ENCODE assay signal across 8 cellular contexts in genomic region chr3:151468284-151468917, GRCh38. TPM values are rescaled to one million over a fixed set of nuclear protein-coding genes. Genes with fewer than 3 reads are reported as not detected.
DNase-seq lines count a peak whose midpoint lies in the region; ATAC-seq, FAIRE-seq and TF ChIP-seq lines count a peak whose summit lies in the region.

No MANE protein-coding gene starts in this region.

- TF ChIP-seq EP300 in GM12878 (IDR thresholded peaks at IDR 0.05; ENCODE audit: borderline replicate concordance in 1 of 2, control insufficient read depth in 1 of 2, low read depth in 2 of 2, low read length in 2 of 2): no peak

- TF ChIP-seq POLR2A in Peyer's patch (IDR thresholded peaks at IDR 0.05) (no peak), GM12878 (IDR thresholded peaks at IDR 0.05; ENCODE audit: low read depth, low read length) (no peak)

- WGBS in GM12878 (ENCODE audit: insufficient coverage, insufficient replicate concordance, low lambda C conversion rate, missing lambda C conversion rate): 7% methylated on average over 9 of the region's 9 CpGs

- in situ Hi-C loops in GM12878 (cut with MboI): no loop called here

- no peak overlapping the region for H3K4me3 ChIP-seq in DND-41 (ENCODE audit: low read depth in 1 of 2, low read length in 2 of 2)
- H3K4me3 ChIP-seq in Peyer's patch: no peak overlapping the region
- no peak overlapping the region for H3K4me3 ChIP-seq in GM12878

- FAIRE-seq in GM12878 (lab: Jason Lieb, UNC): no peak

- no peak overlapping the region for H3K27ac ChIP-seq in DND-41 (ENCODE audit: low read length)
- no peak overlapping the region for H3K27ac ChIP-seq in Peyer's patch
- H3K27ac ChIP-seq in GM12878 (ENCODE audit: control insufficient read depth, insufficient read depth): no peak overlapping the region

- intact Hi-C loops in GM12878 (cut with micrococcal nuclease; ENCODE audit: unreplicated experiment): loop anchor here (1.0 to 10.0 kb wide), 3 partner anchors 186 to 450 kb away; no protein-coding TSS in a partner anchor

- SMC1A ChIA-PET in GM12878 (lab: Charles Lee; ENCODE audit: uncharacterized antibody, unreplicated experiment): interaction anchor here (0.7 to 2.3 kb wide), 16 partner anchors 8 to 776 kb away, joined by 3 to 11 read pairs (median 4); no protein-coding TSS in a partner anchor

- H3K4me2 ChIP-seq in DND-41 (ENCODE audit: insufficient read depth, low read length): no peak overlapping the region
- H3K4me2 ChIP-seq in GM12878 (ENCODE audit: control insufficient read depth, insufficient read depth): no peak overlapping the region

- TF ChIP-seq RAD21 in GM12878 (IDR thresholded peaks at IDR 0.05; ENCODE audit: insufficient read depth, low read depth, low read length): peak; percentile 67

- H3K9ac ChIP-seq in DND-41 (ENCODE audit: low read depth, low read length): no peak overlapping the region
- no peak overlapping the region for H3K9ac ChIP-seq in GM12878 (ENCODE audit: control insufficient read depth, insufficient read depth, low read length)

- H3K79me2 ChIP-seq in DND-41 (ENCODE audit: insufficient read depth, low read length) (no peaks in the 10 kb centered on the region), GM12878 (ENCODE audit: control insufficient read depth, insufficient read depth, low read length) (no peaks in the 10 kb centered on the region)

- H2AFZ ChIP-seq in DND-41 (ENCODE audit: low read depth, low read length) (no peak overlapping the region), GM12878 (ENCODE audit: control insufficient read depth, low read depth, low read length) (no peak overlapping the region)

- RAD21 ChIA-PET in GM12878 (lab: Charles Lee; ENCODE audit: unreplicated experiment): interaction anchor here (0.6 to 2.1 kb wide), 7 partner anchors 8 to 450 kb away, joined by 3 to 11 read pairs (median 4); no protein-coding TSS in a partner anchor

- no TSS peak for BruUV-seq in GM12878 (replicated peaks; lab: Mats Ljungman, UMichigan)

- ATAC-seq in DND-41 (ENCODE audit: insufficient read depth, low read depth) (peak; percentile 96), GM21515 (IDR thresholded peaks at IDR 0.05; ENCODE audit: unreplicated experiment) (peak; percentile 92), GM12878 (peak; percentile 93)

- H3K4me1 ChIP-seq in DND-41 (ENCODE audit: insufficient read depth, low read length) (no peaks in the 10 kb centered on the region), Peyer's patch (no peaks in the 10 kb centered on the region), GM12878 (ENCODE audit: control insufficient read depth, insufficient read depth, low read length) (no peaks in the 10 kb centered on the region)

- CTCF ChIA-PET in GM12878 (lab: Yijun Ruan, JAX): interaction anchor here (0.7 to 3.6 kb wide), 29 partner anchors 9 to 1056 kb away, joined by 3 to 55 read pairs (median 4); no protein-coding TSS in a partner anchor

- TF ChIP-seq CTCF in DND-41 (IDR thresholded peaks at IDR 0.05; ENCODE audit: borderline replicate concordance, extremely low read depth, low read length, poor library complexity, severe bottlenecking) (peak; percentile 85), Peyer's patch (IDR thresholded peaks at IDR 0.05) (peak; percentile 41 to 82 (median 76)), GM12878 (IDR thresholded peaks at IDR 0.05 in 2 of 3, conservative IDR thresholded peaks at IDR 0.05 in 1 of 3; ENCODE audit: control insufficient read depth in 2 of 3, extremely low read depth in 1 of 3, insufficient read depth in 1 of 3, low read depth in 3 of 3, low read length in 3 of 3) (peak; percentile 71 to 88 (median 86))

- no peaks in the 10 kb centered on the region for H3K9me3 ChIP-seq in DND-41 (ENCODE audit: insufficient read depth, low read length, severe bottlenecking)
- H3K9me3 ChIP-seq in Peyer's patch: no peaks in the 10 kb centered on the region
- no peaks in the 10 kb centered on the region for H3K9me3 ChIP-seq in GM12878 (replicated peaks; ENCODE audit: control insufficient read depth, insufficient read depth, low read length)

- POLR2A ChIA-PET in GM12878 (lab: Charles Lee): no interaction called here

- H4K20me1 ChIP-seq in DND-41 (ENCODE audit: insufficient read depth, low read length) (no peaks in the 10 kb centered on the region), GM12878 (ENCODE audit: control insufficient read depth, insufficient read depth) (no peaks in the 10 kb centered on the region)

- DNase-seq in DND-41: peak; percentile 56
- DNase-seq in LHCN-M2 (ENCODE audit: low read depth): peak; percentile 46
- DNase-seq in Peyer's patch: peak in 1 of 3 donors; percentile 76
- no peak for DNase-seq in GM12878 (ENCODE audit: low read depth, low spot score)
- peak; percentile 73 for DNase-seq in inferior parietal cortex (ENCODE audit: extremely low spot score)
- peak; percentile 2 for DNase-seq in stimulated activated CD8-positive, alpha-beta memory T cell treated with anti-CD3 and anti-CD28 coated beads, Interleukin-12 subunit alpha, Interleukin-12 subunit beta, amount 100 ng/mL, for 1 hour (ENCODE audit: low read depth)
- DNase-seq in middle frontal gyrus (ENCODE audit: extremely low spot score, low spot score): no peak

- H3K36me3 ChIP-seq in DND-41 (ENCODE audit: insufficient read depth, low read length) (no peaks in the 10 kb centered on the region), Peyer's patch (no peaks in the 10 kb centered on the region), GM12878 (ENCODE audit: control insufficient read depth in 2 of 2, insufficient read depth in 2 of 2, low read length in 1 of 2) (no peaks in the 10 kb centered on the region)

- H3K27me3 ChIP-seq in DND-41 (ENCODE audit: insufficient read depth, low read length, poor library complexity) (no peaks in the 10 kb centered on the region), Peyer's patch (no peaks in the 10 kb centered on the region), GM12878 (replicated peaks in 1 of 2; ENCODE audit: control insufficient read depth in 2 of 2, insufficient read depth in 2 of 2, low read length in 1 of 2) (no peaks in the 10 kb centered on the region; a peak in 1 of 4 replicates)

TF ChIP-seq in GM12878, 131 proteins besides CTCF, POLR2A, EP300 and RAD21:
- TF ChIP-seq RCOR1 (conservative IDR thresholded peaks at IDR 0.05; ENCODE audit: low read depth, low read length) (no peak), SMC3 (IDR thresholded peaks at IDR 0.05; ENCODE audit: borderline replicate concordance, low read length) (peak; percentile 71), YY1 (IDR thresholded peaks at IDR 0.05; ENCODE audit: low read depth, low read length) (peak; percentile 50; the same call in 1 of the 2 replicates)
TF ChIP-seq in GM12878: peak in this region for 2.

RNA-seq across cellular contexts. Expression of gene IGSF10, which starts 7.5 kb away (rescaled TPM):
- total RNA-seq in LHCN-M2 (2014; rRNA removed) (under 0.01 and 0.32 TPM in 2 replicates), Peyer's patch (1 to 10 TPM in 3 of 4 donors, under 1 TPM in 1; 0.70 to 5.4 (median 2.3) TPM), GM12878 (2014; rRNA removed) (under 0.01 TPM in 1 of 2 replicates, not detected in the other), GM12878 (2014; rRNA removed; fragmentation: Illumina TruSeq; extraction: Trizol) (0.18 TPM in 1 of 2 replicates, not detected in the other), GM12878 (2021) (0.03 and 0.05 TPM in 2 replicates)
- 0.01 TPM for polyA plus RNA-seq in LHCN-M2 (2012)
- total RNA-seq in GM12878 (2013; cell fraction: nucleolus; rRNA removed): not detected in 2 replicates
- polyA plus RNA-seq in GM12878 (2011; ENCODE audit: low read depth): not detected
- polyA plus RNA-seq in GM12878 (2011; rRNA removed) (0.03 and 0.04 TPM in 2 replicates), GM12878 (2014; fragmentation: Illumina TruSeq; extraction: Trizol) (0.01 and 0.08 TPM in 2 replicates), GM12878 (2014; fragmentation: Nextera tagmentation; extraction: Ambion mirVana) (under 1 TPM; under 0.01 to 0.02 TPM), GM12878 (2014; rRNA removed) (0.04 TPM in 1 of 2 replicates, not detected in the other), GM12878 (2016; fragmentation: Nextera tagmentation; extraction: Ambion mirVana) (not detected)
- polyA plus RNA-seq in GM12878 (2011; cell fraction: cytosol; rRNA removed): 0.01 and 0.02 TPM in 2 replicates
- 0.09 and 0.28 TPM in 2 replicates for polyA plus RNA-seq in GM12878 (2011; cell fraction: nucleus; rRNA removed)
- 0.04 TPM in 1 of 2 replicates, not detected in the other for polyA plus RNA-seq in GM12878 (2012)
- under 0.01 TPM in 1 of 2 replicates, not detected in the other for polyA minus RNA-seq in GM12878 (2011; rRNA and poly(A)+ RNA removed)
- polyA minus RNA-seq in GM12878 (2011; cell fraction: cytosol; rRNA and poly(A)+ RNA removed): not detected in 2 replicates
- polyA minus RNA-seq in GM12878 (2011; cell fraction: nucleus; rRNA and poly(A)+ RNA removed): under 0.01 TPM in 1 of 2 replicates, not detected in the other

Comparison
In these comparisons a context has a peak if more than half of its experiments do, and no peak if none do; other contexts are left out.
1. DNase-seq: peak in DND-41 (single experiment), LHCN-M2 (single experiment), inferior parietal cortex (single experiment) and stimulated activated CD8-positive, alpha-beta memory T cell treated with anti-CD3 and anti-CD28 coated beads, Interleukin-12 subunit alpha, Interleukin-12 subunit beta, amount 100 ng/mL, for 1 hour (single experiment); none in GM12878 (single experiment) and middle frontal gyrus (single experiment).
2. Peak in every context shown above with its lines, with median percentiles within 50 percentile points of each other: ATAC-seq and CTCF ChIP-seq.